ENCODE assay signal across 22 cellular contexts in genomic region chr7:131425992-131426391, GRCh38.
DNase-seq lines count a peak whose midpoint lies in the region; ATAC-seq and TF ChIP-seq lines count a peak whose summit lies in the region.
"Had no signal": no experiment of that assay in that cellular context is flagged by ENCODE, and none has a peak within 500 bp of the region (broad histone marks: within the 10 kb centered on the region; RNA-seq: fewer than 3 reads in every experiment).

No MANE protein-coding gene starts in this region.

- WGBS in esophagus muscularis mucosa = 79% methylated on average over 3 of the region's 3 CpGs

- no peaks in the 10 kb centered on the region for H3K9me3 ChIP-seq in esophagus muscularis mucosa
- H3K9me3 ChIP-seq: breast epithelium, psoas muscle, SK-N-SH, upper lobe of right lung had no signal

- DNase-seq in DMS79 treated with DMSO at 0.1 percent for 48 hours (lab: John Stamatoyannopoulos, UW) (peak; percentile 41), left ventricle myocardium superior (no peak), sciatic nerve (ENCODE audit: low spot score) (no peak), NCI-H748 treated with DMSO at 0.1 percent for 48 hours (lab: John Stamatoyannopoulos, UW) (no peak), AG08396 (ENCODE audit: low spot score) (no peak), esophagus muscularis mucosa (ENCODE audit: extremely low spot score) (no peak)
- DNase-seq: activated naive CD8-positive, alpha-beta T cell treated with anti-CD3 and anti-CD28 coated beads, Interleukin-2, amount 10 ng/mL, durations not matched to agents 7 days and 5 days; CD4-positive, alpha-beta memory T cell; immature natural killer cell; mesendoderm; NCI-H2029; NCI-H524 treated with DMSO at 0.1 percent for 48 hours; nephron progenitor cell; PC-9; psoas muscle; SK-N-SH; upper lobe of right lung had no signal

- H3K4me1 ChIP-seq in esophagus muscularis mucosa = peaks cover 11 to 45% (median 27%) of the 10 kb centered on the region in 4 donors

- no peak for TF ChIP-seq POLR2A in esophagus muscularis mucosa (IDR thresholded peaks at IDR 0.05; ENCODE audit: low read depth)

- TF ChIP-seq EP300 in esophagus muscularis mucosa (IDR thresholded peaks at IDR 0.05) = no peak

- ATAC-seq in left ventricle myocardium superior = peak; percentile 76
- peak; percentile 94 for ATAC-seq in sciatic nerve
- no peak for ATAC-seq in HG02840 (IDR thresholded peaks at IDR 0.05; ENCODE audit: low FRiP score, unreplicated experiment)
- ATAC-seq: esophagus mucosa; stimulated activated memory B cell treated with anti-CD40 and anti-IgM and Interleukin-4, amounts not matched to agents 10 μg/mL and 1 μg/mL and 100 μg/mL, for 72 hours; upper lobe of right lung had no signal

- H3K36me3 ChIP-seq in esophagus muscularis mucosa = peaks cover 0 to 31% (median 11%) of the 10 kb centered on the region in 4 donors
- H3K36me3 ChIP-seq: breast epithelium had no signal

- no peaks in the 10 kb centered on the region for H3K27me3 ChIP-seq in esophagus muscularis mucosa
- H3K27me3 ChIP-seq: breast epithelium, upper lobe of right lung had no signal

- TF ChIP-seq CTCF in esophagus muscularis mucosa (IDR thresholded peaks at IDR 0.05) = no peak

- H3K27ac ChIP-seq in angular gyrus (ENCODE audit: low read depth, low read length) (peak overlapping the region; percentile 81), esophagus muscularis mucosa (replicated peaks in 1 of 4) (peak overlapping the region in 2 of 4 donors; percentile 40 to 48)
- H3K27ac ChIP-seq: PC-9, upper lobe of right lung had no signal

- no peak overlapping the region for H3K4me3 ChIP-seq in esophagus muscularis mucosa
- H3K4me3 ChIP-seq: breast epithelium, PC-9, psoas muscle, upper lobe of right lung had no signal

- intact Hi-C loops in left ventricle myocardium superior (cut with micrococcal nuclease) (no loop called here), sciatic nerve (cut with DNase I) (loop anchor here (5.0 to 10.0 kb wide), 2 partner anchors 319 to 531 kb away; no protein-coding TSS in a partner anchor), esophagus muscularis mucosa (cut with DNase I) (loop anchor here (10.0 kb wide), 1 partner anchor 321 kb away; no protein-coding TSS in a partner anchor)
